16 cellular contexts compared by ENCODE assay signal in the genomic region with DNA sequence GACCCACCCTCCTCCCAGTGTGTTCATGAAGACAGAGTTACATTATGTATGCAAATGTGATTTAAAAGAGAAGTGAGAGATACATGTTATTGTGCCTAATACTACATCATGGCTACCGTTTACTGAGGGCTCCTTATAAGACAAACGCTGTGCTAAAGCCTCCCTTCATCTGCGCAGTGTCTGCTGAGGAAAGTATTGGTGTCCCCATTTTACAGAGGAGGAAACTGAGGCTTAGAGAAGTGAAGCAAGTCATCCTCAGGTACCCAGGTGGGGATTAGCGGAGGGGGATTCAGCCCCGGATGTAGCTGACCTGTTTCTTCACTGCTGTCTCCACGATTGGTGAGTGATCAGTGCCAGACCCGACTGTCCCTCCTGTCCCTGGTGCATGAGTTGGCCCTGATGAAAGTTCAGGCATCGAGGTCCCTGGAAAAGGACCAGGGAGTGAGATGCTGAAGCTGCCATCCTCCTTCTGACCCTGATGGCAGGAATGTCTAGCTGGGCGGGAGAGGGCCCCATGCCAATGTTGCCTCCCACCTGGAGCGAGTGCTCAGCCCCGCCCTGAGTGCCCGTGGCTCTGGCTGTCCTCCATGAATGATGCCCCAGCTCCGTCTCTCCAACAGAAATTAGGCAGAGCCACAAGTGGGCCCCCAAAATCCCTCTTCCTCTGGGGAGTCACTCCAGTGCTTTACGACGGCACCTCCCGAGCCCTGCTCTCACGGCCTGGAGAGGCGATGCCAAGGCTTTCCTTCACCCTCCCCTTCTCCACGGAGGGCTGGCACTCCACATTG.
DNase-seq lines count a peak whose midpoint lies in the region; TF ChIP-seq lines count a peak whose summit lies in the region.
"Had no signal": no experiment of that assay in that cellular context is flagged by ENCODE, and none has a peak within 500 bp of the region (broad histone marks: within the 10 kb centered on the region; RNA-seq: fewer than 3 reads in every experiment).

No MANE protein-coding gene starts in this region.

- H4K8ac ChIP-seq in trophoblast cell (ENCODE audit: low read depth, low read length), result no peak overlapping the region

- DNase-seq in NCI-H526 treated with DMSO at 0.1 percent for 48 hours (lab: John Stamatoyannopoulos, UW) (peak; percentile 18), chondrocyte (ENCODE audit: low spot score) (peak; percentile 84), trophoblast cell (no peak), activated gamma-delta T cell (lab: John Stamatoyannopoulos, UW) (no peak), HK-2 (ENCODE audit: unreplicated experiment) (no peak), mesenteric fat pad (ENCODE audit: low spot score) (no peak)
- DNase-seq: Calu3; CD8-positive, alpha-beta T cell; DND-41; EL; H7; HFFc6 had no signal

- H3K27ac Mint-ChIP-seq in chondrocyte (ENCODE audit: unreplicated experiment), result no peak overlapping the region
- H3K27ac Mint-ChIP-seq: B cell; CD8-positive, alpha-beta T cell; GM23338; HFFc6 had no signal

- no peak overlapping the region for H3K14ac ChIP-seq in trophoblast cell (ENCODE audit: low read length)

- peaks cover 2% of the 10 kb centered on the region for H3K27me3 Mint-ChIP-seq in chondrocyte (ENCODE audit: low read depth)
- H3K27me3 Mint-ChIP-seq: B cell had no signal

- no peak overlapping the region for H4K12ac ChIP-seq in trophoblast cell (ENCODE audit: low read depth, low read length)

- no peak overlapping the region for H3K4ac ChIP-seq in trophoblast cell (ENCODE audit: low read depth, low read length)

- no peak overlapping the region for H3K23ac ChIP-seq in trophoblast cell (ENCODE audit: low read length)

- WGBS in trophoblast cell (ENCODE audit: extremely low coverage, insufficient coverage, insufficient read length), result no CpG with 5 or more reads among the region's 19 CpGs

- peak overlapping the region; percentile 35 for H3K18ac ChIP-seq in trophoblast cell (ENCODE audit: low read length)

- no peaks in the 10 kb centered on the region for H3K27me3 ChIP-seq in trophoblast cell (ENCODE audit: insufficient read depth, low read length)
- H3K27me3 ChIP-seq: BLaER1 treated with 17β-estradiol and CSF1 and Interleukin-3, amounts not matched to agents 10 nM and 100 nM had no signal

- H3K79me1 ChIP-seq in trophoblast cell (ENCODE audit: low read length), result no peaks in the 10 kb centered on the region

- no peak overlapping the region for H3K9ac ChIP-seq in trophoblast cell (ENCODE audit: low read length)
- H3K9ac ChIP-seq: BLaER1 treated with 17β-estradiol and CSF1 and Interleukin-3, amounts not matched to agents 10 nM and 100 nM had no signal

- peaks cover 13% of the 10 kb centered on the region for H3K9me3 Mint-ChIP-seq in chondrocyte (ENCODE audit: low read depth)

- no peak overlapping the region for H2AFZ ChIP-seq in trophoblast cell (ENCODE audit: insufficient read depth, low read length, poor library complexity)
- H2AFZ ChIP-seq: GM23338 had no signal

- H2BK5ac ChIP-seq in trophoblast cell (ENCODE audit: low read depth, low read length, poor library complexity), result no peak overlapping the region

- H2BK12ac ChIP-seq in trophoblast cell (ENCODE audit: low read length), result no peak overlapping the region

- H3K4me1 Mint-ChIP-seq in chondrocyte (ENCODE audit: low read depth), result no peaks in the 10 kb centered on the region
- H3K4me1 Mint-ChIP-seq: B cell, GM23338, IgD-negative memory B cell had no signal

- H3K9me3 ChIP-seq in trophoblast cell (ENCODE audit: insufficient read depth, low read depth, low read length), result peaks cover 15% of the 10 kb centered on the region

- no peak overlapping the region for H3K27ac ChIP-seq in trophoblast cell (ENCODE audit: low read depth, low read length)
- H3K27ac ChIP-seq: BLaER1 treated with 17β-estradiol and CSF1 and Interleukin-3, amounts not matched to agents 10 nM and 100 nM had no signal

- H3K36me3 ChIP-seq in trophoblast cell (ENCODE audit: control insufficient read depth in 1 of 2, insufficient read depth in 2 of 2, low read length in 2 of 2), result no peaks in the 10 kb centered on the region
- H3K36me3 ChIP-seq: BLaER1 treated with 17β-estradiol and CSF1 and Interleukin-3, amounts not matched to agents 10 nM and 100 nM had no signal

- H2BK120ac ChIP-seq in trophoblast cell (ENCODE audit: insufficient read depth, low read length, poor library complexity), result no peak overlapping the region

- no peak overlapping the region for H3K4me3 Mint-ChIP-seq in chondrocyte (ENCODE audit: unreplicated experiment)
- H3K4me3 Mint-ChIP-seq: B cell; CD8-positive, alpha-beta T cell; GM23338; HFFc6 had no signal

- H3K4me2 ChIP-seq in trophoblast cell (ENCODE audit: low read length), result no peak overlapping the region
- H3K4me2 ChIP-seq: BLaER1 treated with 17β-estradiol and CSF1 and Interleukin-3, amounts not matched to agents 10 nM and 100 nM; GM23338 had no signal

- TF ChIP-seq CTCF in chondrocyte (IDR thresholded peaks at IDR 0.05), result no peak

- H4K91ac ChIP-seq in trophoblast cell (ENCODE audit: low read depth, low read length), result no peak overlapping the region

- H3K36me3 Mint-ChIP-seq in chondrocyte (ENCODE audit: low read depth), result peaks cover 2% of the 10 kb centered on the region
- H3K36me3 Mint-ChIP-seq: CD8-positive, alpha-beta T cell had no signal

- no peak overlapping the region for H2AK5ac ChIP-seq in trophoblast cell (ENCODE audit: low read length)

- H3K4me3 ChIP-seq in trophoblast cell (ENCODE audit: low read depth, low read length), result no peak overlapping the region
- H3K4me3 ChIP-seq: BLaER1 treated with 17β-estradiol and CSF1 and Interleukin-3, amounts not matched to agents 10 nM and 100 nM; GM23338 had no signal

- H3K4me1 ChIP-seq in trophoblast cell (ENCODE audit: control insufficient read depth in 1 of 2, insufficient read depth in 2 of 2, low read length in 2 of 2), result no peaks in the 10 kb centered on the region

- H3K79me2 ChIP-seq in trophoblast cell (ENCODE audit: control insufficient read depth, insufficient read depth, low read length, poor library complexity), result no peaks in the 10 kb centered on the region

Comparison
In these comparisons a context has a peak if more than half of its experiments do, and no peak if none do; other contexts are left out.
1. DNase-seq: peak in NCI-H526 treated with DMSO at 0.1 percent for 48 hours (single experiment) and chondrocyte (single experiment); none in trophoblast cell (0 of 2), activated gamma-delta T cell (single experiment), HK-2 (single experiment) and mesenteric fat pad (single experiment).